Comparison of ENCODE assay signal across 8 cellular contexts in the genomic region with DNA sequence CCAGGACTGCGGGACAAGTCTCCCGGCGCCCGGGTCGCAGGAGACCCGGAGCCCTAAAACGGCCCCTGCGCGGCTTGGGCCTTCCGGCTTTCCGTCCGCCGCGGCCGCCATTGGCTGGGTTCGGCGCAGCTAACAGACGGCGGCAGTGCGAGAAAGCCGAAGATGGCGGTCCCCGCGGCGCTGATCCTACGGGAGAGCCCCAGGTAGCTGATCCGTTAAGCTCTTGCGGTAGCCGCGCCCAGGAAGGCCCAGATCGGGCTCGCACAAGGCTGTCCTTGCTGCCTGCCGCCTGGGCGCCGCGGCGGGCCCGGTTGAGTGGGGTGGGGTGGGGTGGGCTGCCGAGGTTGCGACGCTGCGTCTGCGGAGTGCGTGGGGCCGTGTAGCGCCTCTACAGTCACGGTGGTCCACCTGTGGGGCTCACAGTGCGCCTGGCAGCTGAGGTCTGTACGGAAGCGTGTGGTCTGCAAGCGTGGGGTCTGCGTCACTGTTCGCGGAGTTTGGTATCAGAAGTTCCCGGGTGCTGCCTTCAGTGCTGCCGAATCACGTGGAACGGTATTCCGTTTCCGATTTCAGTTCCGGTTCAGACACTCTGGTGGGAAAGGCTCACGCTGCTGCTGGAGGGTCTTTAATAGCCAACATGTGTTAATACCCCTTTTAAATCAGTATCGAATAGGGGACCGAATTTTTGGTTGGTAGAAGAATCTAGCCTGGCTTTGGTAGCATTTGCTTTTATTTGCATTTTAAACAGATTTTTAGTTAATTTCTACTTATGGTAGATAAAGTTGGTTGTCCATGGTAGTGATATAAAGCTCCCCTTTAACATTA. TPM values are rescaled to one million over a fixed set of nuclear protein-coding genes. Genes with fewer than 3 reads are reported as not detected.
DNase-seq lines count a peak whose midpoint lies in the region; ATAC-seq, FAIRE-seq and TF ChIP-seq lines count a peak whose summit lies in the region.

Gene COMMD10 (plus strand): TSS at position 135 of the 825 bp plus-strand sequence.

- peak; percentile 83 for ATAC-seq in GM18870 (IDR thresholded peaks at IDR 0.05; ENCODE audit: unreplicated experiment)
- ATAC-seq in HG03108 (IDR thresholded peaks at IDR 0.05; ENCODE audit: unreplicated experiment), result peak; percentile 79

- FAIRE-seq in islet of Langerhans (lab: Jason Lieb, UNC), result peak; percentile 83

- H3K4me3 ChIP-seq in AG04450 (ENCODE audit: low read depth, low read length), result peak within 1 kb of the TSS; percentile 93

- no peaks in the 10 kb centered on the region for H3K9me3 ChIP-seq in AG04450 (ENCODE audit: control insufficient read depth, insufficient read depth, low read length)

- CTCF ChIA-PET in AG04450 (lab: Charles Lee), result interaction anchor here (2.1 kb wide), 1 partner anchor 53 kb away, joined by 4 read pairs; no protein-coding TSS in a partner anchor

- H3K27me3 ChIP-seq in AG04450 (ENCODE audit: control insufficient read depth, insufficient read depth, low read length), result no peaks in the 10 kb centered on the region

- DNase-seq in AG04450 (ENCODE audit: low read depth, low spot score) (peak; percentile 56), NCI-H345 (lab: John Stamatoyannopoulos, UW) (peak; percentile 64), caudate nucleus (lab: John Stamatoyannopoulos, UW) (peak in 60 of 61 donors; percentile 7 to 91 (median 74))
- DNase-seq in activated CD4-positive, CD25-positive, alpha-beta regulatory T cell (lab: John Stamatoyannopoulos, UW), result peak; percentile 51 to 62 (median 56)
- DNase-seq in stimulated activated CD4-positive, alpha-beta T cell treated with anti-CD3 and anti-CD28 coated beads, Interleukin-12 subunit alpha, Interleukin-12 subunit beta, amount 100 ng/mL, for 24 hours (ENCODE audit: low read depth in 2 of 2), result peak; percentile 57 to 67

- no peak for TF ChIP-seq CTCF in AG04450 (IDR thresholded peaks at IDR 0.05; ENCODE audit: low read depth, low read length)

- peak within 1 kb of the TSS; percentile 86 for H3K27ac ChIP-seq in AG04450 (ENCODE audit: low read depth, low read length)
- H3K27ac ChIP-seq in caudate nucleus (ENCODE audit: low read depth, low read length), result peak within 1 kb of the TSS; percentile 24

- POLR2A ChIA-PET in AG04450 (lab: Yijun Ruan, JAX), result interaction anchor here (0.6 to 0.9 kb wide), 3 partner anchors 10 to 305 kb away, joined by 3 to 4 read pairs (median 3); no protein-coding TSS in a partner anchor

RNA-seq across cellular contexts. Expression of gene COMMD10, which starts in this region (rescaled TPM):
- 19.1 and 28.2 TPM in 2 replicates for polyA plus RNA-seq in AG04450 (2011; rRNA removed)
- polyA minus RNA-seq in AG04450 (2011; rRNA and poly(A)+ RNA removed), result 7.8 and 10.9 TPM in 2 replicates

Comparison
In these comparisons a context has a peak if more than half of its experiments do, and no peak if none do; other contexts are left out.
1. Peak in every context shown above with its lines: DNase-seq, ATAC-seq, H3K4me3 ChIP-seq and H3K27ac ChIP-seq.